In the genomic region with DNA sequence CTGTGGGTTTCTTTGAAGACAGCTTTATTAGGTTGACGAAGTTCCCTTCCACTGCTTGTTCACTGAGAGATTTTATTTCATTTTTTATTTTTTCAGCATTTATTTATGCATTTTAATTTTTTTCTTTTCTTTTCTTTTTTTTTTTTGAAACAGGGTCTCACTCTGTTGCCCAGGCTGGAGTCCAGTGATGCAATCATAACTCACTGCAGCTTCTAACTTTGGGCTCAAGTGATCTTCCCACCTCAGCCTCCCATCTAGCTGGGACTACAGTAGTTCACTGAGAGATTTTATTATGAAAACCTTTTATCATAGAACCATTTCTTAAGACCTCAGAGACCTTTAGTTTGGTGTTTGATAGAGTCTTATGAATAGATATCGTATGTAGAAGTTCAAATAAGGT, we compare ENCODE assay signal across 41 cellular contexts. TPM values are rescaled to one million over a fixed set of nuclear protein-coding genes. Genes with fewer than 3 reads are reported as not detected.
"Had no signal": no experiment of that assay in that cellular context is flagged by ENCODE, and none has a peak within 500 bp of the region (broad histone marks: within the 10 kb centered on the region; RNA-seq: fewer than 3 reads in every experiment).

No MANE protein-coding gene starts in this region.

- H3K27ac Mint-ChIP-seq: activated naive CD4-positive, alpha-beta T cell treated with anti-CD3 and anti-CD28 coated beads for 36 hours; activated naive CD4-positive, alpha-beta T cell treated with anti-CD3 and anti-CD28 coated beads, Interleukin-2, amount 10 ng/mL, durations not matched to agents 7 days and 5 days; activated naive CD4-positive, alpha-beta T cell treated with anti-CD3 and anti-CD28 coated beads, Interleukin-2, amount 50 U/mL, for 24 hours; activated naive CD4-positive, alpha-beta T cell treated with anti-CD3 and anti-CD28 coated beads, Interleukin-2, amount 50 U/mL, for 72 hours; activated naive CD8-positive, alpha-beta T cell; activated naive CD8-positive, alpha-beta T cell treated with anti-CD3 and anti-CD28 coated beads for 36 hours; activated naive CD8-positive, alpha-beta T cell treated with anti-CD3 and anti-CD28 coated beads, Interleukin-2, amount 10 ng/mL, durations not matched to agents 7 days and 5 days; activated naive CD8-positive, alpha-beta T cell treated with anti-CD3 and anti-CD28 coated beads, Interleukin-2, amount 50 U/mL, for 24 hours; activated T-cell treated with anti-CD3 and anti-CD28 coated beads, Interleukin-2, amount 50 U/mL, for 24 hours; activated T-cell treated with anti-CD3 and anti-CD28 coated beads, Interleukin-2, amount 50 U/mL, for 72 hours; activated T-helper 1 cell treated with anti-CD3 and anti-CD28 coated beads, Interleukin-12 subunit alpha, Interleukin-12 subunit beta, Interleukin-2, Interleukin-4 antibody, amounts not matched to agents 30 ng/mL and 10 ng/mL and 1 ng/mL, durations not matched to agents 14 hours and 24 hours and 36 hours; activated T-helper 17 cell treated with anti-CD3 and anti-CD28 coated beads, Interleukin-2, amount 50 U/mL, for 72 hours; activated T-helper 2 cell treated with anti-CD3 and anti-CD28 coated beads, Interferon-gamma antibody, Interleukin-2, Interleukin-4, amounts not matched to agents 10 μg/mL and 5 μg/mL and 100 μg/mL, durations not matched to agents 14 hours and 24 hours and 36 hours; brain had no signal

- FAIRE-seq: astrocyte, bronchial epithelial cell had no signal

- H3K36me3 ChIP-seq: adrenal gland, brain microvascular endothelial cell, cardiac muscle cell had no signal

- H3K27me3 ChIP-seq: adrenal gland, ascending aorta, body of pancreas, brain microvascular endothelial cell, breast epithelium, cardiac muscle cell had no signal

- H3K4me3 Mint-ChIP-seq: activated naive CD4-positive, alpha-beta T cell treated with anti-CD3 and anti-CD28 coated beads for 36 hours; activated naive CD4-positive, alpha-beta T cell treated with anti-CD3 and anti-CD28 coated beads, Interleukin-2, amount 10 ng/mL, durations not matched to agents 7 days and 5 days; activated naive CD4-positive, alpha-beta T cell treated with anti-CD3 and anti-CD28 coated beads, Interleukin-2, amount 50 U/mL, for 24 hours; activated naive CD8-positive, alpha-beta T cell; activated naive CD8-positive, alpha-beta T cell treated with anti-CD3 and anti-CD28 coated beads for 36 hours; activated naive CD8-positive, alpha-beta T cell treated with anti-CD3 and anti-CD28 coated beads, Interleukin-2, amount 10 ng/mL, durations not matched to agents 7 days and 5 days; activated naive CD8-positive, alpha-beta T cell treated with anti-CD3 and anti-CD28 coated beads, Interleukin-2, amount 50 U/mL, for 24 hours; activated T-cell treated with anti-CD3 and anti-CD28 coated beads, Interleukin-2, amount 50 U/mL, for 24 hours; activated T-cell treated with anti-CD3 and anti-CD28 coated beads, Interleukin-2, amount 50 U/mL, for 4 hours; activated T-cell treated with anti-CD3 and anti-CD28 coated beads, Interleukin-2, amount 50 U/mL, for 72 hours; activated T-helper 1 cell treated with anti-CD3 and anti-CD28 coated beads, Interleukin-12 subunit alpha, Interleukin-12 subunit beta, Interleukin-2, Interleukin-4 antibody, amounts not matched to agents 30 ng/mL and 10 ng/mL and 1 ng/mL, durations not matched to agents 14 hours and 24 hours and 36 hours; activated T-helper 17 cell treated with anti-CD3 and anti-CD28 coated beads, Interleukin-2, amount 50 U/mL, for 72 hours; brain; central memory CD8-positive, alpha-beta T cell had no signal

- H3K4me1 Mint-ChIP-seq: activated naive CD4-positive, alpha-beta T cell treated with anti-CD3 and anti-CD28 coated beads, Interleukin-2, amount 10 ng/mL, durations not matched to agents 7 days and 5 days; activated naive CD4-positive, alpha-beta T cell treated with anti-CD3 and anti-CD28 coated beads, Interleukin-2, amount 50 U/mL, for 24 hours; activated naive CD8-positive, alpha-beta T cell treated with anti-CD3 and anti-CD28 coated beads for 36 hours; activated naive CD8-positive, alpha-beta T cell treated with anti-CD3 and anti-CD28 coated beads, Interleukin-2, amount 10 ng/mL, durations not matched to agents 7 days and 5 days; activated naive CD8-positive, alpha-beta T cell treated with anti-CD3 and anti-CD28 coated beads, Interleukin-2, amount 50 U/mL, for 24 hours; activated T-helper 17 cell treated with anti-CD3 and anti-CD28 coated beads, Interleukin-2, amount 50 U/mL, for 72 hours; brain; central memory CD8-positive, alpha-beta T cell had no signal

- DNase-seq: activated effector memory CD4-positive, alpha-beta T cell treated with anti-CD3 and anti-CD28 coated beads, Interleukin-2, amount 50 U/mL, for 16 hours; activated effector memory CD4-positive, alpha-beta T cell treated with Interleukin-2 at 50 U/mL for 16 hours; activated gamma-delta T cell; activated gamma-delta T cell treated with Interleukin-2 at 50 U/mL for 16 hours; activated naive CD4-positive, alpha-beta T cell; activated naive CD4-positive, alpha-beta T cell treated with anti-CD3 and anti-CD28 coated beads for 36 hours; activated naive CD4-positive, alpha-beta T cell treated with anti-CD3 and anti-CD28 coated beads, Interleukin-2, amount 10 ng/mL, durations not matched to agents 7 days and 5 days; activated naive CD4-positive, alpha-beta T cell treated with anti-CD3 and anti-CD28 coated beads, Interleukin-2, amount 50 U/mL, for 16 hours; activated naive CD4-positive, alpha-beta T cell treated with Interleukin-2 at 50 U/mL for 16 hours; activated naive CD8-positive, alpha-beta T cell treated with anti-CD3 and anti-CD28 coated beads for 36 hours; activated naive CD8-positive, alpha-beta T cell treated with anti-CD3 and anti-CD28 coated beads, Interleukin-2, amount 10 ng/mL, durations not matched to agents 7 days and 5 days; activated naive CD8-positive, alpha-beta T cell treated with anti-CD3 and anti-CD28 coated beads, Interleukin-2, amount 50 U/mL, for 24 hours; activated T-cell treated with anti-CD3 and anti-CD28 coated beads for 4 hours; activated T-cell treated with anti-CD3 and anti-CD28 coated beads, Interleukin-2, amount 50 U/mL, for 1 hour; activated T-cell treated with anti-CD3 and anti-CD28 coated beads, Interleukin-2, amount 50 U/mL, for 24 hours; activated T-cell treated with anti-CD3 and anti-CD28 coated beads, Interleukin-2, amount 50 U/mL, for 4 hours; activated T-cell treated with anti-CD3 and anti-CD28 coated beads, Interleukin-2, amount 50 U/mL, for 48 hours; activated T-cell treated with anti-CD3 and anti-CD28 coated beads, Interleukin-2, amount 50 U/mL, for 72 hours; adrenal gland; amniotic stem cell; amygdala; anterior cingulate cortex; aorta; body of pancreas; brain microvascular endothelial cell; caudate nucleus; central memory CD4-positive, alpha-beta T cell; cerebellar nuclear complex had no signal

- H3K4me3 ChIP-seq: adrenal gland, ascending aorta, body of pancreas, breast epithelium, cardiac muscle cell had no signal

- H3K27ac ChIP-seq: adrenal gland, ascending aorta, body of pancreas, brain microvascular endothelial cell, breast epithelium, cardiac muscle cell had no signal

- H3K4me1 ChIP-seq: adrenal gland, ascending aorta, body of pancreas, breast epithelium had no signal

- ATAC-seq: activated naive CD4-positive, alpha-beta T cell treated with anti-CD3 and anti-CD28 coated beads, Interleukin-2, amount 50 U/mL, for 72 hours; activated naive CD8-positive, alpha-beta T cell treated with anti-CD3 and anti-CD28 coated beads, Interleukin-2, amount 50 U/mL, for 24 hours; activated T-cell treated with anti-CD3 and anti-CD28 coated beads, Interleukin-2, amount 50 U/mL, for 4 hours; activated T-cell treated with anti-CD3 and anti-CD28 coated beads, Interleukin-2, amount 50 U/mL, for 72 hours; activated T-helper 17 cell treated with anti-CD3 and anti-CD28 coated beads, Interleukin-2, amount 50 U/mL, for 72 hours; body of pancreas had no signal

- H3K27me3 Mint-ChIP-seq: activated naive CD4-positive, alpha-beta T cell treated with anti-CD3 and anti-CD28 coated beads, Interleukin-2, amount 10 ng/mL, durations not matched to agents 7 days and 5 days; activated naive CD4-positive, alpha-beta T cell treated with anti-CD3 and anti-CD28 coated beads, Interleukin-2, amount 50 U/mL, for 24 hours; activated naive CD8-positive, alpha-beta T cell; activated naive CD8-positive, alpha-beta T cell treated with anti-CD3 and anti-CD28 coated beads for 36 hours; activated naive CD8-positive, alpha-beta T cell treated with anti-CD3 and anti-CD28 coated beads, Interleukin-2, amount 10 ng/mL, durations not matched to agents 7 days and 5 days; activated naive CD8-positive, alpha-beta T cell treated with anti-CD3 and anti-CD28 coated beads, Interleukin-2, amount 50 U/mL, for 24 hours; activated T-cell treated with anti-CD3 and anti-CD28 coated beads, Interleukin-2, amount 50 U/mL, for 24 hours; activated T-helper 17 cell treated with anti-CD3 and anti-CD28 coated beads, Interleukin-2, amount 50 U/mL, for 72 hours; brain; central memory CD8-positive, alpha-beta T cell had no signal

RNA-seq across cellular contexts. Expression of a gene that starts 10.3 kb away (rescaled TPM):
- total RNA-seq: ascending aorta had no signal
